14 cellular contexts compared by ENCODE assay signal in the genomic region with DNA sequence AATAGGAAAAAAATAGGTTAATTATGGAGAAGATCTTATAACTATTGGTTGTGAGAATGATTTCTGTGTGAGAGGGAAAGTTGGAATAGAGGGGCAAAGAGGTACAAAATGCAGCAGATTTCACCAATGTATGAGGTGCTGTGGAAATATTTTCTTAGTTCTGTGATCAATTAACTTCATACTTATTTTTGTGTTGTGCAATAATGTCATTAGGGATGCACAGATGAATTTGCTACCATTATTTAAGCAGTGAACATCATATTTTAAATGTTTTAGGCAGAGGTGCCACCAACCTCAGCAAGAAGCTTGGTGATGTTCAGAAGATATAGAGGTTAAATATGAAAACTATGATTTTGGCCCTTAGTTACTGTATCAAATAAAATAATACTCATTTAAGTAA. TPM values are rescaled to one million over a fixed set of nuclear protein-coding genes. Genes with fewer than 3 reads are reported as not detected.
A peak's percentile ranks its signal among the peaks of the same experiment; 100 is the strongest.
DNase-seq lines count a peak whose midpoint lies in the region; ATAC-seq and TF ChIP-seq lines count a peak whose summit lies in the region.
"Had no signal": no experiment of that assay in that cellular context is flagged by ENCODE, and none has a peak within 500 bp of the region (broad histone marks: within the 10 kb centered on the region; RNA-seq: fewer than 3 reads in every experiment).

No MANE protein-coding gene starts in this region.

- peaks cover 46% of the 10 kb centered on the region for H3K4me1 Mint-ChIP-seq in T-helper 1 cell treated with Interleukin-12 subunit alpha and Interleukin-12 subunit beta and Interleukin-4 antibody, amounts not matched to agents 30 μg/mL and 1 μg/mL, for 36 hours (ENCODE audit: low read depth)
- peaks cover 57% of the 10 kb centered on the region for H3K4me1 Mint-ChIP-seq in activated T-helper 2 cell treated with anti-CD3 and anti-CD28 coated beads, Interferon-gamma antibody, Interleukin-2, Interleukin-4, amounts not matched to agents 10 μg/mL and 5 μg/mL and 100 μg/mL, durations not matched to agents 14 hours and 24 hours and 36 hours (ENCODE audit: low read depth)
- H3K4me1 Mint-ChIP-seq in naive thymus-derived CD8-positive, alpha-beta T cell: peaks cover 27 to 89% (median 67%) of the 10 kb centered on the region in 4 donors

- no peaks in the 10 kb centered on the region for H3K27me3 Mint-ChIP-seq in T-helper 1 cell treated with Interleukin-12 subunit alpha and Interleukin-12 subunit beta and Interleukin-4 antibody, amounts not matched to agents 30 μg/mL and 1 μg/mL, for 36 hours (ENCODE audit: low read depth)
- H3K27me3 Mint-ChIP-seq in activated T-helper 2 cell treated with anti-CD3 and anti-CD28 coated beads, Interferon-gamma antibody, Interleukin-2, Interleukin-4, amounts not matched to agents 10 μg/mL and 5 μg/mL and 100 μg/mL, durations not matched to agents 14 hours and 24 hours and 36 hours (ENCODE audit: low read depth): no peaks in the 10 kb centered on the region
- H3K27me3 Mint-ChIP-seq in naive thymus-derived CD8-positive, alpha-beta T cell: no peaks in the 10 kb centered on the region

- H3K23ac ChIP-seq in IMR-90 (ENCODE audit: low read depth, low read length): no peak overlapping the region

- no peaks in the 10 kb centered on the region for H3K9me3 Mint-ChIP-seq in T-helper 1 cell treated with Interleukin-12 subunit alpha and Interleukin-12 subunit beta and Interleukin-4 antibody, amounts not matched to agents 30 μg/mL and 1 μg/mL, for 36 hours
- no peaks in the 10 kb centered on the region for H3K9me3 Mint-ChIP-seq in activated T-helper 2 cell treated with anti-CD3 and anti-CD28 coated beads, Interferon-gamma antibody, Interleukin-2, Interleukin-4, amounts not matched to agents 10 μg/mL and 5 μg/mL and 100 μg/mL, durations not matched to agents 14 hours and 24 hours and 36 hours
- no peaks in the 10 kb centered on the region for H3K9me3 Mint-ChIP-seq in naive thymus-derived CD8-positive, alpha-beta T cell

- H3K9me1 ChIP-seq in IMR-90 (ENCODE audit: insufficient read depth, low read length): peaks cover 8% of the 10 kb centered on the region

- DNase-seq in T-helper 1 cell (no peak), IMR-90 (no peak), NCI-H345 (lab: John Stamatoyannopoulos, UW) (no peak), NCI-H526 treated with DMSO at 0.1 percent for 48 hours (lab: John Stamatoyannopoulos, UW) (no peak)
- no peak for DNase-seq in activated T-helper 2 cell treated with anti-CD3 and anti-CD28 coated beads, Interferon-gamma antibody, Interleukin-2, Interleukin-4, amounts not matched to agents 10 μg/mL and 5 μg/mL and 100 μg/mL, durations not matched to agents 14 hours and 24 hours and 36 hours (ENCODE audit: low spot score)
- DNase-seq in naive thymus-derived CD8-positive, alpha-beta T cell: no peak
- DNase-seq: dorsolateral prefrontal cortex, NCI-H1417 had no signal

- H4K91ac ChIP-seq in IMR-90 (ENCODE audit: insufficient read depth, low read depth, low read length): no peak overlapping the region

- no peak overlapping the region for H3K4me3 ChIP-seq in IMR-90 (ENCODE audit: insufficient read depth, low read depth, low read length)
- H3K4me3 ChIP-seq: dorsolateral prefrontal cortex, suprapubic skin had no signal

- ATAC-seq in IMR-90 (ENCODE audit: low read depth): no peak
- ATAC-seq in naive thymus-derived CD8-positive, alpha-beta T cell: no peak
- ATAC-seq in GM21786 (IDR thresholded peaks at IDR 0.05; ENCODE audit: unreplicated experiment): no peak
- ATAC-seq: SK-N-SH treated with all-trans-retinoic acid at 6 μM for 48 hours had no signal

- no peak overlapping the region for H4K5ac ChIP-seq in IMR-90 (ENCODE audit: low read depth, low read length)

- no peak overlapping the region for H3K14ac ChIP-seq in IMR-90 (replicated peaks; ENCODE audit: low read depth, low read length)

- H3K36me3 ChIP-seq in IMR-90 (ENCODE audit: control insufficient read depth, insufficient read depth, low read length): no peaks in the 10 kb centered on the region; the same call in 1 of the 2 replicates
- H3K36me3 ChIP-seq: suprapubic skin had no signal

- no peak overlapping the region for H2AK9ac ChIP-seq in IMR-90 (replicated peaks; ENCODE audit: low read depth, low read length, poor library complexity)

- H2AK5ac ChIP-seq in IMR-90 (ENCODE audit: low read depth, low read length): no peak overlapping the region

- H2BK120ac ChIP-seq in IMR-90 (ENCODE audit: low read depth, low read length): no peak overlapping the region

- H3K4ac ChIP-seq in IMR-90 (ENCODE audit: low read depth, low read length): no peak overlapping the region

- peaks cover 10% of the 10 kb centered on the region for H3K36me3 Mint-ChIP-seq in T-helper 1 cell treated with Interleukin-12 subunit alpha and Interleukin-12 subunit beta and Interleukin-4 antibody, amounts not matched to agents 30 μg/mL and 1 μg/mL, for 36 hours (ENCODE audit: low read depth)
- H3K36me3 Mint-ChIP-seq in activated T-helper 2 cell treated with anti-CD3 and anti-CD28 coated beads, Interferon-gamma antibody, Interleukin-2, Interleukin-4, amounts not matched to agents 10 μg/mL and 5 μg/mL and 100 μg/mL, durations not matched to agents 14 hours and 24 hours and 36 hours (ENCODE audit: low read depth): peaks cover 18% of the 10 kb centered on the region
- peaks cover 0 to 19% (median 0%) of the 10 kb centered on the region in 3 donors for H3K36me3 Mint-ChIP-seq in naive thymus-derived CD8-positive, alpha-beta T cell

- no peak for TF ChIP-seq CTCF in IMR-90 (conservative IDR thresholded peaks at IDR 0.05; ENCODE audit: low read depth, low read length)

- peak overlapping the region; percentile 54 for H2BK5ac ChIP-seq in IMR-90 (ENCODE audit: low read depth, low read length, poor library complexity, severe bottlenecking)

- no TSS peak for BruUV-seq in IMR-90 (replicated peaks; lab: Mats Ljungman, UMichigan)

- H2BK20ac ChIP-seq in IMR-90 (ENCODE audit: low read depth, low read length): no peak overlapping the region

- H4K8ac ChIP-seq in IMR-90 (ENCODE audit: low read depth in 2 of 2, low read length in 2 of 2): no peak overlapping the region

- no peak overlapping the region for H2AFZ ChIP-seq in IMR-90 (replicated peaks; ENCODE audit: low read length, poor library complexity)

- H3K4me1 ChIP-seq in IMR-90 (ENCODE audit: control insufficient read depth, insufficient read depth, low read length): peaks cover 7% of the 10 kb centered on the region; the same call in 1 of the 2 replicates

- no peak for TF ChIP-seq RAD21 in IMR-90 (IDR thresholded peaks at IDR 0.05; ENCODE audit: low read length)

- H3K4me3 Mint-ChIP-seq in T-helper 1 cell treated with Interleukin-12 subunit alpha and Interleukin-12 subunit beta and Interleukin-4 antibody, amounts not matched to agents 30 μg/mL and 1 μg/mL, for 36 hours: peak overlapping the region; percentile 3
- H3K4me3 Mint-ChIP-seq in activated T-helper 2 cell treated with anti-CD3 and anti-CD28 coated beads, Interferon-gamma antibody, Interleukin-2, Interleukin-4, amounts not matched to agents 10 μg/mL and 5 μg/mL and 100 μg/mL, durations not matched to agents 14 hours and 24 hours and 36 hours (ENCODE audit: low read depth): no peak overlapping the region
- H3K4me3 Mint-ChIP-seq in naive thymus-derived CD8-positive, alpha-beta T cell: peak overlapping the region in 9 of 10 donors; percentile 20 to 82 (median 66)

- H3K27me3 ChIP-seq in IMR-90 (ENCODE audit: control insufficient read depth, insufficient read depth, low read length): no peaks in the 10 kb centered on the region
- H3K27me3 ChIP-seq: dorsolateral prefrontal cortex, suprapubic skin had no signal

- TF ChIP-seq POLR2A in IMR-90 (IDR thresholded peaks at IDR 0.05; ENCODE audit: low read depth, low read length): no peak

- no peak overlapping the region for H3K27ac ChIP-seq in IMR-90 (ENCODE audit: insufficient read depth, low read length)
- H3K27ac ChIP-seq: 22Rv1, suprapubic skin, VCaP had no signal

- POLR2A ChIA-PET in IMR-90 (lab: Charles Lee; ENCODE audit: unreplicated experiment): no interaction called here
- POLR2A ChIA-PET in naive thymus-derived CD8-positive, alpha-beta T cell (lab: Charles Lee): interaction anchor here (0.6 to 0.7 kb wide), 3 partner anchors 15 to 117 kb away, joined by 3 read pairs; no protein-coding TSS in a partner anchor

- dilution Hi-C loops in IMR-90 (cut with HindIII; ENCODE audit: low sequenced_read_pairs, unreplicated experiment): no loop called here

- no peak overlapping the region for H3K18ac ChIP-seq in IMR-90 (ENCODE audit: low read depth, low read length)

- no peak overlapping the region for H3K4me2 ChIP-seq in IMR-90 (ENCODE audit: low read depth, low read length)

- H3K27ac Mint-ChIP-seq in T-helper 1 cell treated with Interleukin-12 subunit alpha and Interleukin-12 subunit beta and Interleukin-4 antibody, amounts not matched to agents 30 μg/mL and 1 μg/mL, for 36 hours: no peak overlapping the region
- peak overlapping the region; percentile 42 for H3K27ac Mint-ChIP-seq in activated T-helper 2 cell treated with anti-CD3 and anti-CD28 coated beads, Interferon-gamma antibody, Interleukin-2, Interleukin-4, amounts not matched to agents 10 μg/mL and 5 μg/mL and 100 μg/mL, durations not matched to agents 14 hours and 24 hours and 36 hours
- H3K27ac Mint-ChIP-seq in naive thymus-derived CD8-positive, alpha-beta T cell: peak overlapping the region in 9 of 10 donors; percentile 32 to 88 (median 74)

- peaks cover 0 to 30% of the 10 kb centered on the region in 2 experiments; a peak in 2 of 4 replicates for H3K79me1 ChIP-seq in IMR-90 (ENCODE audit: low read depth in 1 of 2, low read length in 2 of 2)

- H2BK15ac ChIP-seq in IMR-90 (ENCODE audit: low read depth, low read length): no peak overlapping the region

- H3K9me3 ChIP-seq in IMR-90 (ENCODE audit: control insufficient read depth, insufficient read depth, low read length): no peaks in the 10 kb centered on the region
- H3K9me3 ChIP-seq: suprapubic skin had no signal

- in situ Hi-C loops in IMR-90 (cut with MboI; ENCODE audit: low sequenced_read_pairs): no loop called here

- intact Hi-C loops in IMR-90 (cut with micrococcal nuclease): no loop called here
- intact Hi-C loops in activated T-helper 2 cell treated with anti-CD3 and anti-CD28 coated beads, Interferon-gamma antibody, Interleukin-2, Interleukin-4, amounts not matched to agents 10 μg/mL and 5 μg/mL and 100 μg/mL, durations not matched to agents 14 hours and 24 hours and 36 hours (cut with micrococcal nuclease): no loop called here

- H3K9ac ChIP-seq in IMR-90 (ENCODE audit: low read depth, low read length): no peak overlapping the region

- no peak overlapping the region for H3K56ac ChIP-seq in IMR-90 (ENCODE audit: extremely low read depth, insufficient read depth, low read length)

- CTCF ChIA-PET in IMR-90 (lab: Yijun Ruan, JAX): interaction anchor here (0.6 kb wide), 1 partner anchor 9 kb away, joined by 3 read pairs; no protein-coding TSS in a partner anchor

- H4K20me1 ChIP-seq in IMR-90 (ENCODE audit: insufficient read depth, low read length): peaks cover 57% of the 10 kb centered on the region

RNA-seq across cellular contexts. Expression of a gene that starts 21.6 kb away (rescaled TPM):
- 515 and 664 TPM in 2 replicates for total RNA-seq in IMR-90 (2012; rRNA removed)
- 127 and 129 TPM in 2 replicates for polyA plus RNA-seq in IMR-90 (2012; rRNA removed)
- polyA plus RNA-seq in IMR-90 (2012; cell fraction: cytosol; rRNA removed): 41.6 and 47.4 TPM in 2 replicates
- polyA plus RNA-seq in IMR-90 (2012; cell fraction: nucleus; rRNA removed; ENCODE audit: low replicate concordance): 48.0 and 82.1 TPM in 2 replicates
- total RNA-seq in activated T-helper 2 cell treated with anti-CD3 and anti-CD28 coated beads, Interferon-gamma antibody, Interleukin-2, Interleukin-4, amounts not matched to agents 10 μg/mL and 5 μg/mL and 100 μg/mL, durations not matched to agents 14 hours and 24 hours and 36 hours: 230 and 244 TPM in 2 replicates
- total RNA-seq in naive thymus-derived CD8-positive, alpha-beta T cell: 100 to 1,000 TPM; 419 to 423 TPM
- 100 to 1,000 TPM; 298 to 370 (median 331) TPM for polyA plus RNA-seq in naive thymus-derived CD8-positive, alpha-beta T cell
